9 cellular contexts compared by ENCODE assay signal in genomic region chr10:29681700-29682444, GRCh38. TPM values are rescaled to one million over a fixed set of nuclear protein-coding genes. Genes with fewer than 3 reads are reported as not detected.
DNase-seq lines count a peak whose midpoint lies in the region; ATAC-seq and TF ChIP-seq lines count a peak whose summit lies in the region.
"Had no signal": no experiment of that assay in that cellular context is flagged by ENCODE, and none has a peak within 500 bp of the region (broad histone marks: within the 10 kb centered on the region; RNA-seq: fewer than 3 reads in every experiment).

No MANE protein-coding gene starts in this region.

- intact Hi-C loops in PC-3 (cut with micrococcal nuclease): no loop called here
- intact Hi-C loops in activated T-helper 2 cell treated with anti-CD3 and anti-CD28 coated beads, Interferon-gamma antibody, Interleukin-2, Interleukin-4, amounts not matched to agents 10 μg/mL and 5 μg/mL and 100 μg/mL, durations not matched to agents 14 hours and 24 hours and 36 hours (cut with micrococcal nuclease): no loop called here

- ATAC-seq in DND-41 (ENCODE audit: insufficient read depth, low read depth) (peak; percentile 93), PC-3 (0 out of 2 replicates have a peak, but pooled peaks have one; percentile 31), GM23338 (no peak)

- H3K4me1 ChIP-seq in DND-41 (ENCODE audit: insufficient read depth, low read length): peaks cover 7% of the 10 kb centered on the region
- no peaks in the 10 kb centered on the region for H3K4me1 ChIP-seq in PC-3 (ENCODE audit: insufficient read depth, low read length)
- peaks cover 11% of the 10 kb centered on the region for H3K4me1 ChIP-seq in GM23338 (ENCODE audit: insufficient read depth)

- no peak overlapping the region for H3K4me3 ChIP-seq in DND-41 (ENCODE audit: low read depth in 1 of 2, low read length in 2 of 2)
- H3K4me3 ChIP-seq in PC-3 (ENCODE audit: low read length): no peak overlapping the region
- no peak overlapping the region for H3K4me3 ChIP-seq in GM23338

- H3K27ac ChIP-seq in DND-41 (ENCODE audit: low read length) (no peak overlapping the region), PC-3 (ENCODE audit: low read length) (no peak overlapping the region), GM23338 (ENCODE audit: low read depth) (no peak overlapping the region)
- H3K27ac ChIP-seq: epithelial cell of prostate had no signal

- H3K9me3 Mint-ChIP-seq in activated T-helper 2 cell treated with anti-CD3 and anti-CD28 coated beads, Interferon-gamma antibody, Interleukin-2, Interleukin-4, amounts not matched to agents 10 μg/mL and 5 μg/mL and 100 μg/mL, durations not matched to agents 14 hours and 24 hours and 36 hours: peaks cover 9% of the 10 kb centered on the region
- H3K9me3 Mint-ChIP-seq in progenitor cell of endocrine pancreas (ENCODE audit: low read depth) (peaks cover 5% of the 10 kb centered on the region), GM23338 (peaks cover 27% of the 10 kb centered on the region)

- no peaks in the 10 kb centered on the region for H3K9me2 ChIP-seq in PC-3 (replicated peaks; ENCODE audit: low read length)
- H3K9me2 ChIP-seq in GM23338 (ENCODE audit: insufficient read depth): peaks cover 8% of the 10 kb centered on the region; the same call in 1 of the 2 replicates

- peaks cover 54% of the 10 kb centered on the region for H3K36me3 Mint-ChIP-seq in activated T-helper 2 cell treated with anti-CD3 and anti-CD28 coated beads, Interferon-gamma antibody, Interleukin-2, Interleukin-4, amounts not matched to agents 10 μg/mL and 5 μg/mL and 100 μg/mL, durations not matched to agents 14 hours and 24 hours and 36 hours (ENCODE audit: low read depth)
- H3K36me3 Mint-ChIP-seq in progenitor cell of endocrine pancreas (ENCODE audit: insufficient read depth) (peaks cover 50% of the 10 kb centered on the region), GM23338 (ENCODE audit: low read depth) (peaks cover 66% of the 10 kb centered on the region)

- H3K9me3 ChIP-seq in DND-41 (ENCODE audit: insufficient read depth, low read length, severe bottlenecking): peaks cover 10% of the 10 kb centered on the region
- H3K9me3 ChIP-seq in PC-3 (ENCODE audit: low read length): no peaks in the 10 kb centered on the region

- TF ChIP-seq CTCF in DND-41 (IDR thresholded peaks at IDR 0.05; ENCODE audit: borderline replicate concordance, extremely low read depth, low read length, poor library complexity, severe bottlenecking) (no peak), PC-3 (conservative IDR thresholded peaks at IDR 0.05; ENCODE audit: low read depth, low read length) (no peak), progenitor cell of endocrine pancreas (IDR thresholded peaks at IDR 0.05; ENCODE audit: unreplicated experiment) (no peak), GM23338 (conservative IDR thresholded peaks at IDR 0.05; ENCODE audit: low read depth in 2 of 2) (no peak)

- H3K36me3 ChIP-seq in DND-41 (ENCODE audit: insufficient read depth, low read length) (peaks cover 42% of the 10 kb centered on the region), PC-3 (ENCODE audit: low read depth, low read length) (peaks cover 18% of the 10 kb centered on the region), GM23338 (ENCODE audit: insufficient read depth) (no peaks in the 10 kb centered on the region)

- peaks cover 24% of the 10 kb centered on the region for H3K4me1 Mint-ChIP-seq in activated T-helper 2 cell treated with anti-CD3 and anti-CD28 coated beads, Interferon-gamma antibody, Interleukin-2, Interleukin-4, amounts not matched to agents 10 μg/mL and 5 μg/mL and 100 μg/mL, durations not matched to agents 14 hours and 24 hours and 36 hours (ENCODE audit: low read depth)
- peaks cover 7% of the 10 kb centered on the region for H3K4me1 Mint-ChIP-seq in progenitor cell of endocrine pancreas (ENCODE audit: low read depth)
- peaks cover 22% of the 10 kb centered on the region for H3K4me1 Mint-ChIP-seq in GM23338

- H2AFZ ChIP-seq in DND-41 (ENCODE audit: low read depth, low read length) (no peak overlapping the region), PC-3 (ENCODE audit: low read length) (no peak overlapping the region), GM23338 (no peak overlapping the region)

- H4K20me1 ChIP-seq in DND-41 (ENCODE audit: insufficient read depth, low read length) (no peaks in the 10 kb centered on the region), PC-3 (ENCODE audit: low read length) (no peaks in the 10 kb centered on the region), GM23338 (replicated peaks; ENCODE audit: insufficient read depth) (no peaks in the 10 kb centered on the region)

- no peaks in the 10 kb centered on the region for H3K27me3 Mint-ChIP-seq in activated T-helper 2 cell treated with anti-CD3 and anti-CD28 coated beads, Interferon-gamma antibody, Interleukin-2, Interleukin-4, amounts not matched to agents 10 μg/mL and 5 μg/mL and 100 μg/mL, durations not matched to agents 14 hours and 24 hours and 36 hours (ENCODE audit: low read depth)
- H3K27me3 Mint-ChIP-seq in progenitor cell of endocrine pancreas (no peaks in the 10 kb centered on the region), GM23338 (ENCODE audit: insufficient read depth, low read depth, poor library complexity) (no peaks in the 10 kb centered on the region)

- CTCF ChIA-PET in PC-3 (lab: Charles Lee): no interaction called here

- H3K4me3 Mint-ChIP-seq in activated T-helper 2 cell treated with anti-CD3 and anti-CD28 coated beads, Interferon-gamma antibody, Interleukin-2, Interleukin-4, amounts not matched to agents 10 μg/mL and 5 μg/mL and 100 μg/mL, durations not matched to agents 14 hours and 24 hours and 36 hours (ENCODE audit: low read depth): no peak overlapping the region
- H3K4me3 Mint-ChIP-seq in progenitor cell of endocrine pancreas (ENCODE audit: low read depth) (no peak overlapping the region), GM23338 (no peak overlapping the region)

- DNase-seq in DND-41: peak; percentile 43
- DNase-seq in PC-3: no peak
- DNase-seq in activated T-helper 2 cell treated with anti-CD3 and anti-CD28 coated beads, Interferon-gamma antibody, Interleukin-2, Interleukin-4, amounts not matched to agents 10 μg/mL and 5 μg/mL and 100 μg/mL, durations not matched to agents 14 hours and 24 hours and 36 hours (ENCODE audit: low spot score): peak; percentile 61
- no peak for DNase-seq in progenitor cell of endocrine pancreas (ENCODE audit: low spot score, unreplicated experiment)
- no peak for DNase-seq in NK-92 (lab: John Stamatoyannopoulos, UW; ENCODE audit: unreplicated experiment)
- DNase-seq in LoVo (ENCODE audit: low spot score): no peak
- no peak for DNase-seq in COR-L47 (lab: John Stamatoyannopoulos, UW)
- DNase-seq in GM23338 (ENCODE audit: low spot score): no peak

- H3K9ac ChIP-seq in DND-41 (ENCODE audit: low read depth, low read length) (no peak overlapping the region), PC-3 (ENCODE audit: low read length) (no peak overlapping the region)

- peak overlapping the region; percentile 24 for H3K27ac Mint-ChIP-seq in activated T-helper 2 cell treated with anti-CD3 and anti-CD28 coated beads, Interferon-gamma antibody, Interleukin-2, Interleukin-4, amounts not matched to agents 10 μg/mL and 5 μg/mL and 100 μg/mL, durations not matched to agents 14 hours and 24 hours and 36 hours
- H3K27ac Mint-ChIP-seq in progenitor cell of endocrine pancreas (peak overlapping the region; percentile 29), GM23338 (no peak overlapping the region)

- POLR2A ChIA-PET in PC-3 (lab: Charles Lee; ENCODE audit: unreplicated experiment): interaction anchor here (0.6 kb wide), 1 partner anchor 76 kb away, joined by 14 read pairs; no protein-coding TSS in a partner anchor

- no peaks in the 10 kb centered on the region for H3F3A ChIP-seq in PC-3 (ENCODE audit: low read length, unreplicated experiment)
- no peaks in the 10 kb centered on the region for H3F3A ChIP-seq in GM23338 (replicated peaks; ENCODE audit: low read depth)

- H3K4me2 ChIP-seq in DND-41 (ENCODE audit: insufficient read depth, low read length) (no peak overlapping the region), PC-3 (ENCODE audit: low read length) (no peak overlapping the region), GM23338 (no peak overlapping the region)

- H3K79me2 ChIP-seq in DND-41 (ENCODE audit: insufficient read depth, low read length) (no peaks in the 10 kb centered on the region), PC-3 (ENCODE audit: low read length) (peaks cover 8% of the 10 kb centered on the region), GM23338 (replicated peaks; ENCODE audit: insufficient read depth) (no peaks in the 10 kb centered on the region)

- BruUV-seq in PC-3 (replicated peaks; lab: Mats Ljungman, UMichigan): no TSS peak

- H3K27me3 ChIP-seq in DND-41 (ENCODE audit: insufficient read depth, low read length, poor library complexity) (no peaks in the 10 kb centered on the region), PC-3 (ENCODE audit: low read length) (no peaks in the 10 kb centered on the region), GM23338 (ENCODE audit: insufficient read depth) (no peaks in the 10 kb centered on the region)

TF ChIP-seq in GM23338, 12 proteins besides CTCF, POLR2A, EP300 and RAD21 (continues in another document):
- TF ChIP-seq CREB1 (CRISPR knock-in tag; IDR thresholded peaks at IDR 0.05; ENCODE audit: low read depth) (no peak), JUNB (IDR thresholded peaks at IDR 0.05; ENCODE audit: unreplicated experiment) (no peak), EZH2 (IDR thresholded peaks at IDR 0.05; ENCODE audit: low read depth, unreplicated experiment) (no peak), POLR2AphosphoS5 (IDR thresholded peaks at IDR 0.05; ENCODE audit: low read depth) (no peak), ZNF114 (CRISPR knock-in tag; IDR thresholded peaks at IDR 0.05) (no peak), ETS1 (IDR thresholded peaks at IDR 0.05) (no peak), ZNF331 (CRISPR knock-in tag; IDR thresholded peaks at IDR 0.05; ENCODE audit: low read depth) (no peak), EZH2phosphoT487 (IDR thresholded peaks at IDR 0.05; ENCODE audit: unreplicated experiment) (no peak), NANOG (IDR thresholded peaks at IDR 0.05; ENCODE audit: borderline replicate concordance) (no peak)

RNA-seq across cellular contexts. Expression of gene SVIL, which starts 47.1 kb away (rescaled TPM):
- total RNA-seq in PC-3 (2014; rRNA removed) (19.2 and 27.2 TPM in 2 replicates), progenitor cell of endocrine pancreas (88.2 and 98.8 TPM in 2 replicates)
- total RNA-seq in activated T-helper 2 cell treated with anti-CD3 and anti-CD28 coated beads, Interferon-gamma antibody, Interleukin-2, Interleukin-4, amounts not matched to agents 10 μg/mL and 5 μg/mL and 100 μg/mL, durations not matched to agents 14 hours and 24 hours and 36 hours: 9.8 and 16.5 TPM in 2 replicates
- total RNA-seq in GM23338 (2014; rRNA removed; shearing (Covaris generic)): 7.8 and 8.8 TPM in 2 replicates
- polyA plus RNA-seq in GM23338 (2016; fragmentation: Nextera tagmentation; extraction: Ambion mirVana): 23.9 and 34.9 TPM in 2 replicates

Comparison
In these comparisons a context has a peak if more than half of its experiments do, and no peak if none do; other contexts are left out.
1. DNase-seq: peak in DND-41 (single experiment) and activated T-helper 2 cell treated with anti-CD3 and anti-CD28 coated beads, Interferon-gamma antibody, Interleukin-2, Interleukin-4, amounts not matched to agents 10 μg/mL and 5 μg/mL and 100 μg/mL, durations not matched to agents 14 hours and 24 hours and 36 hours (single experiment); none in PC-3 (single experiment), progenitor cell of endocrine pancreas (single experiment), NK-92 (single experiment), LoVo (single experiment), COR-L47 (single experiment) and GM23338 (single experiment).